19 cellular contexts compared by ENCODE assay signal in genomic region chr1:93651695-93652094, GRCh38. TPM values are rescaled to one million over a fixed set of nuclear protein-coding genes. Genes with fewer than 3 reads are reported as not detected.
DNase-seq lines count a peak whose midpoint lies in the region; ATAC-seq and TF ChIP-seq lines count a peak whose summit lies in the region.
"Had no signal": no experiment of that assay in that cellular context is flagged by ENCODE, and none has a peak within 500 bp of the region (broad histone marks: within the 10 kb centered on the region; RNA-seq: fewer than 3 reads in every experiment).

No MANE protein-coding gene starts in this region.

- no peak overlapping the region for H3K27ac ChIP-seq in left ventricle myocardium inferior (replicated peaks)
- peak overlapping the region; percentile 33 for H3K27ac ChIP-seq in angular gyrus (ENCODE audit: low read depth, low read length)
- H3K27ac ChIP-seq in left lung: peak overlapping the region in 1 of 2 donors; percentile 27
- no peak overlapping the region for H3K27ac ChIP-seq in body of pancreas
- H3K27ac ChIP-seq: 22Rv1, BLaER1, KMS-11 had no signal

- intact Hi-C loops in Right ventricle myocardium inferior (cut with DNase I) (no loop called here), left ventricle myocardium inferior (cut with micrococcal nuclease) (no loop called here), left lung (cut with DNase I) (no loop called here), body of pancreas (cut with DNase I) (no loop called here)

- ATAC-seq in Right ventricle myocardium inferior (peak; percentile 70), left lung (peak; percentile 15), GM18861 (IDR thresholded peaks at IDR 0.05; ENCODE audit: unreplicated experiment) (no peak), body of pancreas (no peak)
- ATAC-seq: CD8-positive, alpha-beta T cell; HCT116; Panc1; SK-N-SH treated with all-trans-retinoic acid at 6 μM for 48 hours had no signal

- TF ChIP-seq CTCF in left ventricle myocardium inferior (IDR thresholded peaks at IDR 0.05; ENCODE audit: borderline replicate concordance) (no peak), left lung (IDR thresholded peaks at IDR 0.05) (no peak), body of pancreas (IDR thresholded peaks at IDR 0.05) (no peak)

- H3K4me3 ChIP-seq in left ventricle myocardium inferior (no peak overlapping the region), left lung (no peak overlapping the region), body of pancreas (no peak overlapping the region)
- H3K4me3 ChIP-seq: BLaER1 had no signal

- H3K9me3 ChIP-seq in left ventricle myocardium inferior (replicated peaks) (no peaks in the 10 kb centered on the region), left lung (no peaks in the 10 kb centered on the region), body of pancreas (no peaks in the 10 kb centered on the region)
- H3K9me3 ChIP-seq: BLaER1 had no signal

- H3K36me3 ChIP-seq in left ventricle myocardium inferior (peaks cover 11% of the 10 kb centered on the region), left lung (no peaks in the 10 kb centered on the region), body of pancreas (replicated peaks in 1 of 2; ENCODE audit: insufficient read depth in 1 of 2, low read depth in 2 of 2) (no peaks in the 10 kb centered on the region)

- H3K4me1 ChIP-seq in left ventricle myocardium inferior (peaks cover 13% of the 10 kb centered on the region), left lung (peaks cover 0 to 10% of the 10 kb centered on the region in 2 donors), body of pancreas (peaks cover 4% of the 10 kb centered on the region)
- H3K4me1 ChIP-seq: BLaER1 had no signal

- DNase-seq in Right ventricle myocardium inferior (ENCODE audit: missing footprints) (no peak), left ventricle myocardium inferior (no peak), left lung (no peak), inferior parietal cortex (ENCODE audit: extremely low spot score) (no peak), DMS153 (lab: John Stamatoyannopoulos, UW) (no peak), body of pancreas (no peak)
- DNase-seq: DMS79, NCI-H1436, NCI-H2171 treated with DMSO at 0.1 percent for 48 hours, NCI-H82 had no signal

- TF ChIP-seq POLR2A in body of pancreas (IDR thresholded peaks at IDR 0.05): no peak

- H3K27me3 ChIP-seq in left ventricle myocardium inferior (ENCODE audit: low read depth) (no peaks in the 10 kb centered on the region), left lung (no peaks in the 10 kb centered on the region), body of pancreas (no peaks in the 10 kb centered on the region)
- H3K27me3 ChIP-seq: BLaER1 had no signal

- 81 to 84% methylated on average over 8 of the region's 8 CpGs for WGBS in body of pancreas, 2 donors

RNA-seq across cellular contexts. Expression of gene BCAR3, which starts 29.9 kb away (rescaled TPM):
- total RNA-seq in Right ventricle myocardium inferior (17.8 TPM), left ventricle myocardium inferior (23.5 TPM), left lung (10 to 100 TPM; 18.7 to 26.0 TPM), body of pancreas (10 to 100 TPM in 1 of 2 donors, 1 to 10 TPM in 1; 7.9 to 10.9 TPM)

Comparison
In these comparisons a context has a peak if more than half of its experiments do, and no peak if none do; other contexts are left out.
1. ATAC-seq: peak in Right ventricle myocardium inferior (single experiment) and left lung (single experiment); none in GM18861 (single experiment) and body of pancreas (single experiment).